In the genomic region with DNA sequence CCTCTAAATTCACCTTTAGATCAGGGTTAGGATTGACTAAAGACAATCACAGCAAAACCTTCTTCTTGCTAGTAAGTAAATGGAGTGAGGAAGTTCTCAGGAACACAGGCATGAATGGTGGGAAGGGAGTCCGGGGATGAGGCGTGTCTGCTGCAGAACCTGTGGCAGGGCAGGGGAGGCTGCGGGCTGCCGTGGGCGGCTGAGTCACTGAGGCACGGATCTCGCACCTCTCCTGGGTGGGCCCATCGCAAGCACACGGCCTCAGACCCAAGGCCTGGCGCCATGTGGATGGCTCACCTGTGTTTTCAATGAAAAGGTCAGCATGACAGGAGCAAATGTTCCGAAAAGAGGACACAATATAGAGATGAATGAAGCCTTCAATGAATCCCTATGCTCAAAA, we compare ENCODE assay signal across 26 cellular contexts.
"Had no signal": no experiment of that assay in that cellular context is flagged by ENCODE, and none has a peak within 500 bp of the region (broad histone marks: within the 10 kb centered on the region; RNA-seq: fewer than 3 reads in every experiment).

No MANE protein-coding gene starts in this region.

- H3K27me3 Mint-ChIP-seq: activated CD8-positive, alpha-beta memory T cell treated with anti-CD3 and anti-CD28 coated beads, Interleukin-2, amount 10 ng/mL, durations not matched to agents 7 days and 5 days; activated T-cell treated with anti-CD3 and anti-CD28 coated beads, Interleukin-2, amount 50 U/mL, for 24 hours; brain had no signal

- H3K4me1 ChIP-seq: SJSA1 had no signal

- FAIRE-seq: astrocyte, RCC 7860 had no signal

- H3K4me1 Mint-ChIP-seq: activated CD8-positive, alpha-beta memory T cell treated with anti-CD3 and anti-CD28 coated beads, Interleukin-2, amount 10 ng/mL, durations not matched to agents 7 days and 5 days had no signal

- H3K9me3 Mint-ChIP-seq: activated naive CD4-positive, alpha-beta T cell treated with anti-CD3 and anti-CD28 coated beads, Interleukin-2, amount 50 U/mL, for 72 hours; activated T-cell treated with anti-CD3 and anti-CD28 coated beads, Interleukin-2, amount 50 U/mL, for 24 hours; activated T-helper 1 cell treated with anti-CD3 and anti-CD28 coated beads, Interleukin-12 subunit alpha, Interleukin-12 subunit beta, Interleukin-2, Interleukin-4 antibody, amounts not matched to agents 30 ng/mL and 10 ng/mL and 1 ng/mL, durations not matched to agents 14 hours and 24 hours and 36 hours had no signal

- H3K27me3 ChIP-seq: SJSA1 had no signal

- DNase-seq: activated CD4-positive, alpha-beta T cell treated with anti-CD3 and anti-CD28 coated beads for 4 hours; activated CD4-positive, alpha-beta T cell treated with anti-CD3 and anti-CD28 coated beads, Interleukin-2, amount 50 U/mL, for 48 hours; activated CD8-positive, alpha-beta memory T cell treated with anti-CD3 and anti-CD28 coated beads, Interleukin-2, amount 10 ng/mL, durations not matched to agents 7 days and 5 days; activated effector memory CD4-positive, alpha-beta T cell treated with anti-CD3 and anti-CD28 coated beads, Interleukin-2, amount 50 U/mL, for 16 hours; activated naive CD4-positive, alpha-beta T cell treated with Interleukin-2 at 50 U/mL for 16 hours; activated T-cell treated with anti-CD3 and anti-CD28 coated beads, Interleukin-2, amount 50 U/mL, for 24 hours; amygdala; Kasumi-1; KBM-7; NCI-H1105 treated with DMSO at 0.1 percent for 48 hours; NCI-H1436 treated with DMSO at 0.1 percent for 48 hours; NCI-H187 treated with DMSO at 0.1 percent for 48 hours; NCI-H2081 treated with DMSO at 0.1 percent for 48 hours; NCI-H446; NCI-H524; PC-3; SHP77; SW 1271 had no signal

- ATAC-seq: activated CD4-positive, CD25-positive, alpha-beta regulatory T cell treated with anti-CD3 and anti-CD28 coated beads, Interleukin-2, amount 50 U/mL, for 24 hours; activated CD8-positive, alpha-beta memory T cell treated with anti-CD3 and anti-CD28 coated beads, Interleukin-2, amount 10 ng/mL, durations not matched to agents 7 days and 5 days; activated naive CD4-positive, alpha-beta T cell treated with anti-CD3 and anti-CD28 coated beads, Interleukin-2, amount 50 U/mL, for 72 hours; PC-3; SK-N-SH treated with all-trans-retinoic acid at 6 μM for 48 hours had no signal

- H3K4me3 ChIP-seq: SJSA1 had no signal

- H3K27ac Mint-ChIP-seq: activated CD8-positive, alpha-beta memory T cell treated with anti-CD3 and anti-CD28 coated beads, Interleukin-2, amount 10 ng/mL, durations not matched to agents 7 days and 5 days; activated T-cell treated with anti-CD3 and anti-CD28 coated beads, Interleukin-2, amount 50 U/mL, for 24 hours; activated T-helper 1 cell treated with anti-CD3 and anti-CD28 coated beads, Interleukin-12 subunit alpha, Interleukin-12 subunit beta, Interleukin-2, Interleukin-4 antibody, amounts not matched to agents 30 ng/mL and 10 ng/mL and 1 ng/mL, durations not matched to agents 14 hours and 24 hours and 36 hours had no signal

- H3K36me3 ChIP-seq: SJSA1 had no signal

- H3K27ac ChIP-seq: SJSA1 had no signal

- H3K36me3 Mint-ChIP-seq: activated CD8-positive, alpha-beta memory T cell treated with anti-CD3 and anti-CD28 coated beads, Interleukin-2, amount 10 ng/mL, durations not matched to agents 7 days and 5 days; activated naive CD4-positive, alpha-beta T cell treated with anti-CD3 and anti-CD28 coated beads, Interleukin-2, amount 50 U/mL, for 72 hours had no signal

- H3K4me3 Mint-ChIP-seq: activated CD8-positive, alpha-beta memory T cell treated with anti-CD3 and anti-CD28 coated beads, Interleukin-2, amount 10 ng/mL, durations not matched to agents 7 days and 5 days; activated T-cell treated with anti-CD3 and anti-CD28 coated beads, Interleukin-2, amount 50 U/mL, for 24 hours; activated T-helper 1 cell treated with anti-CD3 and anti-CD28 coated beads, Interleukin-12 subunit alpha, Interleukin-12 subunit beta, Interleukin-2, Interleukin-4 antibody, amounts not matched to agents 30 ng/mL and 10 ng/mL and 1 ng/mL, durations not matched to agents 14 hours and 24 hours and 36 hours; brain had no signal
